ENCODE assay signal across 23 cellular contexts in the genomic region with DNA sequence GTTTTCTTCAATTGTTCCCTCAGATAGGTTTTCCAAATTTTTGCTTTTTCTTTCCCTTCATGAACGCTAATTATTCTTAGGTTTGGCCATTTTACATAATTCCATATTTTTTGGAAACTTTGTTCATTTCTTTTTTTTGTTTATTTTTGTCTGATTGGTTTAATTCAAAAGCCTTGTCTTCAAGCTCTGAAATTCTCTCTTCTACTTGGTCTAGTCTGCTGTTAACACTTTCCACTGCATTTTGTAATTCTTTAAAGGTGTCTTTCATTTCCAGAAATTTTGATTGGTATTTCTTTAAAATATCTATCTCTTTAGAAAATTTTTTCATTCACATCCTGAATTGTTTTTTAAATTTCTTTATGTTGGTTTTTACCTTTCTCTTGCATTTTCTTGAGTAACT.
"Had no signal": no experiment of that assay in that cellular context is flagged by ENCODE, and none has a peak within 500 bp of the region (broad histone marks: within the 10 kb centered on the region; RNA-seq: fewer than 3 reads in every experiment).

No MANE protein-coding gene starts in this region.

- H3K27me3 Mint-ChIP-seq: dendritic cell treated with granulocyte-macrophage colony-stimulating factor and Interleukin-4, amounts not matched to agents 40 ng/mL and 50 ng/mL, for 4 days; effector memory CD8-positive, alpha-beta T cell had no signal

- H3K27ac Mint-ChIP-seq: dendritic cell treated with granulocyte-macrophage colony-stimulating factor and Interleukin-4, amounts not matched to agents 40 ng/mL and 50 ng/mL, for 4 days; effector memory CD8-positive, alpha-beta T cell; endodermal cell; naive thymus-derived CD8-positive, alpha-beta T cell had no signal

- H3K36me3 ChIP-seq: esophagus muscularis mucosa, gastroesophageal sphincter, heart right ventricle, lower lobe of right lung had no signal

- H3K9me3 ChIP-seq: esophagus muscularis mucosa, gastroesophageal sphincter, mucosa of descending colon had no signal

- H3K27ac ChIP-seq: coronary artery, esophagus muscularis mucosa, foreskin keratinocyte, gastroesophageal sphincter, lower lobe of right lung had no signal

- H3K4me1 Mint-ChIP-seq: naive B cell; naive thymus-derived CD8-positive, alpha-beta T cell had no signal

- DNase-seq: effector CD8-positive, alpha-beta T cell; effector memory CD8-positive, alpha-beta T cell; endodermal cell; foreskin keratinocyte; heart right ventricle; hippocampal formation; islet precursor cell; kidney; kidney glomerular epithelial cell; left colon; left ventricle myocardium superior; lower lobe of right lung; mesenchymal stem cell; mucosa of descending colon; naive B cell; naive thymus-derived CD8-positive, alpha-beta T cell had no signal

- H3K4me1 ChIP-seq: foreskin keratinocyte had no signal

- H3K27me3 ChIP-seq: esophagus muscularis mucosa, foreskin keratinocyte, gastroesophageal sphincter, heart right ventricle had no signal

- H3K4me3 Mint-ChIP-seq: dendritic cell treated with granulocyte-macrophage colony-stimulating factor and Interleukin-4, amounts not matched to agents 40 ng/mL and 50 ng/mL, for 4 days; effector memory CD8-positive, alpha-beta T cell; endodermal cell; mesothelial cell of epicardium; naive B cell; naive thymus-derived CD8-positive, alpha-beta T cell had no signal

- H3K4me3 ChIP-seq: coronary artery, esophagus muscularis mucosa, gastroesophageal sphincter, heart right ventricle, lower lobe of right lung, mucosa of descending colon had no signal

- ATAC-seq: effector memory CD8-positive, alpha-beta T cell; foreskin keratinocyte; gastroesophageal sphincter; heart right ventricle; left colon; left lobe of liver; left ventricle myocardium superior; lower lobe of right lung; mucosa of descending colon; naive thymus-derived CD8-positive, alpha-beta T cell had no signal

- FAIRE-seq: endothelial cell of umbilical vein had no signal
